31 cellular contexts compared by ENCODE assay signal in the genomic region with DNA sequence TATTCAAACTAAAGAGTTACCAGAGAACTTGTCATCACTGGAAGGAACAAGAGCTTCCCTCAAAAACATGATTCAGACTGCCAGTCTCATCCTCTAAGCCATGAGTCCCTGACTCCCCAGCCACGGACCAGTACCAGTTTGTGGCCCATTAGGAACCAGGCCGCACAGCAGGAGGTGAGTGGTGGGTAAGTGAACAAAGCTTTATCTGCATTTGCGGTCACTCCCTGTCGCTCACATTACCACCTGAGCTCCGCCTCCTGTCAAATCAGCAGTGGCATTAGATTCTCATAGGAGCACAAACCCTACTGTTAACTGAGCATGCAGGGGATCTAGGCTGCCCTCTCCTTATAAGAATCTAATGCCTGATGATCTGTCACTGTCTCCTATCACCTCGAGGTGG. TPM values are rescaled to one million over a fixed set of nuclear protein-coding genes. Genes with fewer than 3 reads are reported as not detected.
"Had no signal": no experiment of that assay in that cellular context is flagged by ENCODE, and none has a peak within 500 bp of the region (broad histone marks: within the 10 kb centered on the region; RNA-seq: fewer than 3 reads in every experiment).

No MANE protein-coding gene starts in this region.

- H3K79me2 ChIP-seq: parathyroid adenoma had no signal

- H2AFZ ChIP-seq: parathyroid adenoma had no signal

- H3K36me3 ChIP-seq: neutrophil, ovary, right lobe of liver, sigmoid colon, suprapubic skin, tibial artery, transverse colon, upper lobe of left lung had no signal

- H3K4me3 ChIP-seq: ovary, psoas muscle, right lobe of liver, sigmoid colon, suprapubic skin, testis, tibial artery, transverse colon, upper lobe of left lung had no signal

- H3K9me3 ChIP-seq: neutrophil, ovary, psoas muscle, right lobe of liver, sigmoid colon, suprapubic skin, testis, transverse colon, upper lobe of left lung had no signal

- ATAC-seq: naive thymus-derived CD8-positive, alpha-beta T cell; natural killer cell treated with Interleukin-12 subunit alpha and Interleukin-12 subunit beta and Interleukin-15 and Interleukin-18, amount 100 ng/mL, for 72 hours; psoas muscle; right cardiac atrium; right lobe of liver; stimulated activated memory B cell treated with anti-CD40 and anti-IgM and Interleukin-4, amounts not matched to agents 10 μg/mL and 1 μg/mL and 100 μg/mL, for 72 hours; stimulated activated naive CD8-positive, alpha-beta T cell treated with anti-CD3 and anti-CD28 coated beads, Interleukin-15, amount 100 ng/mL, for 72 hours; stimulated activated naive CD8-positive, alpha-beta T cell treated with anti-CD3 and anti-CD28 coated beads, Interleukin-15, Interleukin-2, amounts not matched to agents 100 U/mL and 50 U/mL, for 24 hours had no signal

- H3K27me3 ChIP-seq: neutrophil, ovary, right lobe of liver, sigmoid colon, suprapubic skin, testis, tibial artery, transverse colon, upper lobe of left lung had no signal

- H3K9ac ChIP-seq: parathyroid adenoma had no signal

- H3K4me1 ChIP-seq: parathyroid adenoma, psoas muscle, right lobe of liver, sigmoid colon, suprapubic skin, testis, tibial artery, transverse colon, upper lobe of left lung had no signal

- H3K27ac ChIP-seq: neutrophil, ovary, parathyroid adenoma, psoas muscle, right lobe of liver, sigmoid colon, suprapubic skin, testis, tibial artery, transverse colon, upper lobe of left lung had no signal

- DNase-seq: naive B cell; naive thymus-derived CD8-positive, alpha-beta T cell; nephron progenitor cell; nucleus accumbens; ovary; posterior cingulate gyrus; psoas muscle; right cardiac atrium; right lobe of liver; sigmoid colon; small intestine; stimulated activated CD4-positive, alpha-beta T cell treated with anti-CD3 and anti-CD28 coated beads, Interleukin-1b, Interleukin-23, amount 100 ng/mL, for 48 hours; stimulated activated CD4-positive, alpha-beta T cell treated with anti-CD3 and anti-CD28 coated beads, Interleukin-4, amount 100 ng/mL, for 1 hour; stimulated activated CD4-positive, alpha-beta T cell treated with anti-CD3 and anti-CD28 coated beads, Interleukin-4, amount 100 ng/mL, for 4 hours; stimulated activated CD8-positive, alpha-beta memory T cell treated with anti-CD3 and anti-CD28 coated beads, Interleukin-4, amount 100 ng/mL, for 48 hours; stimulated activated naive CD4-positive, alpha-beta T cell; stimulated activated naive CD8-positive, alpha-beta T cell treated with anti-CD3 and anti-CD28 coated beads, Interleukin-15, amount 100 ng/mL, for 72 hours; stimulated activated naive CD8-positive, alpha-beta T cell treated with anti-CD3 and anti-CD28 coated beads, Interleukin-15, Interleukin-2, amounts not matched to agents 100 U/mL and 50 U/mL, for 24 hours; substantia nigra; testis; tibial artery; transverse colon; upper lobe of left lung had no signal

RNA-seq across cellular contexts. Expression of gene C10orf90, which starts 42.2 kb away (rescaled TPM):
- total RNA-seq: naive thymus-derived CD8-positive, alpha-beta T cell; natural killer cell treated with Interleukin-12 subunit alpha and Interleukin-12 subunit beta and Interleukin-15 and Interleukin-18, amount 100 ng/mL, for 72 hours; ovary; progenitor cell of endocrine pancreas; renal cortical epithelial cell; transverse colon; ureter had no signal
- polyA plus RNA-seq: naive thymus-derived CD8-positive, alpha-beta T cell; ovary; right cardiac atrium; small intestine had no signal
